In genomic region chr6:15329154-15329781, GRCh38 we compare ENCODE assay signal across 8 cellular contexts.
DNase-seq lines count a peak whose midpoint lies in the region; ATAC-seq and TF ChIP-seq lines count a peak whose summit lies in the region.

No MANE protein-coding gene starts in this region.

- peak; percentile 84 for DNase-seq in A172 (ENCODE audit: low spot score)
- DNase-seq in HCT116 (ENCODE audit: low read depth, low spot score) = no peak
- DNase-seq in WTC11 (ENCODE audit: low spot score) = no peak
- DNase-seq in left ventricle myocardium inferior = no peak

- TF ChIP-seq CTCF in HCT116 (IDR thresholded peaks at IDR 0.05 in 2 of 3, conservative IDR thresholded peaks at IDR 0.05 in 1 of 3; ENCODE audit: borderline replicate concordance in 1 of 3, insufficient read depth in 1 of 3, low read depth in 2 of 3, low read length in 2 of 3) (no peak), WTC11 (IDR thresholded peaks at IDR 0.05) (no peak), left ventricle myocardium inferior (IDR thresholded peaks at IDR 0.05; ENCODE audit: borderline replicate concordance) (no peak)

- TF ChIP-seq RAD21 in HCT116 (IDR thresholded peaks at IDR 0.05; ENCODE audit: low read depth) = no peak

- H3K27me3 Mint-ChIP-seq in WTC11 (ENCODE audit: low read depth) = no peaks in the 10 kb centered on the region

- no peak overlapping the region for H3K4me3 ChIP-seq in HCT116 (replicated peaks in 1 of 2; ENCODE audit: low read depth in 1 of 2, low read length in 2 of 2)
- no peak overlapping the region for H3K4me3 ChIP-seq in left ventricle myocardium inferior

- no peaks in the 10 kb centered on the region for H4K20me1 ChIP-seq in HCT116 (ENCODE audit: insufficient read depth)

- 0 out of 2 replicates have a peak overlapping the region, but pooled peaks have one; percentile 2 for H3K4me2 ChIP-seq in HCT116 (ENCODE audit: low read length)

- H3K79me2 ChIP-seq in HCT116 (ENCODE audit: insufficient read depth, low read length) = peaks cover 93% of the 10 kb centered on the region

- H3K4me3 Mint-ChIP-seq in WTC11 = 0 out of 2 replicates have a peak overlapping the region, but pooled peaks have one; percentile 25

- H3K9me2 ChIP-seq in HCT116 (ENCODE audit: insufficient read depth) = no peaks in the 10 kb centered on the region

- peak overlapping the region; percentile 61 for H3K27ac Mint-ChIP-seq in WTC11

- H3K36me3 ChIP-seq in HCT116 (ENCODE audit: control insufficient read depth in 1 of 2, insufficient read depth in 2 of 2, low read length in 2 of 2) (no peaks in the 10 kb centered on the region), left ventricle myocardium inferior (no peaks in the 10 kb centered on the region)

- CTCF ChIA-PET in HCT116 (lab: Charles Lee) (no interaction called here), WTC11 (lab: Charles Lee) (no interaction called here)

- H3K9me3 ChIP-seq in HCT116 (ENCODE audit: control insufficient read depth in 1 of 2, insufficient read depth in 1 of 2, low read depth in 1 of 2, low read length in 2 of 2) (no peaks in the 10 kb centered on the region), left ventricle myocardium inferior (replicated peaks) (no peaks in the 10 kb centered on the region)

- peak; percentile 37; the same call in 1 of the 2 replicates for ATAC-seq in HCT116
- ATAC-seq in WTC11 = peak; percentile 16
- no peak for ATAC-seq in HG03565 (IDR thresholded peaks at IDR 0.05; ENCODE audit: unreplicated experiment)
- no peak for ATAC-seq in HG02798 (IDR thresholded peaks at IDR 0.05; ENCODE audit: poor library complexity, unreplicated experiment)
- no peak for ATAC-seq in GM18868 (IDR thresholded peaks at IDR 0.05; ENCODE audit: unreplicated experiment)
- no peak for ATAC-seq in HG03025 (IDR thresholded peaks at IDR 0.05; ENCODE audit: low FRiP score, unreplicated experiment)

- H3K4me1 ChIP-seq in HCT116 (ENCODE audit: control insufficient read depth in 1 of 2, insufficient read depth in 2 of 2, low read length in 2 of 2) = peaks cover 10 to 38% of the 10 kb centered on the region in 2 experiments
- H3K4me1 ChIP-seq in left ventricle myocardium inferior = peaks cover 67% of the 10 kb centered on the region

- H3K27me3 ChIP-seq in HCT116 (ENCODE audit: insufficient read depth, low read length) (no peaks in the 10 kb centered on the region), left ventricle myocardium inferior (ENCODE audit: low read depth) (no peaks in the 10 kb centered on the region)

- peaks cover 91% of the 10 kb centered on the region for H3K4me1 Mint-ChIP-seq in WTC11

- BruUV-seq in HCT116 (replicated peaks; lab: Mats Ljungman, UMichigan) = TSS peak; percentile 11

- no peak overlapping the region for H3K9ac ChIP-seq in HCT116 (ENCODE audit: low read length)

- RAD21 ChIA-PET in HCT116 (lab: Charles Lee; ENCODE audit: low non-redundant PET in 1 of 2, low total read pairs in 2 of 2, uncharacterized antibody in 2 of 2, unreplicated experiment in 2 of 2) = no interaction called here

- H3K9me3 Mint-ChIP-seq in WTC11 = no peaks in the 10 kb centered on the region

- intact Hi-C loops in HCT116 (cut with micrococcal nuclease) = no loop called here
- intact Hi-C loops in left ventricle myocardium inferior (cut with micrococcal nuclease) = no loop called here

- no peak for TF ChIP-seq POLR2A in HCT116 (IDR thresholded peaks at IDR 0.05; ENCODE audit: borderline replicate concordance, extremely low read depth, insufficient read depth, insufficient read length)

- H3K36me3 Mint-ChIP-seq in WTC11 = peaks cover 2% of the 10 kb centered on the region; the same call in 1 of the 2 replicates

- H2AFZ ChIP-seq in HCT116 (ENCODE audit: low read depth, low read length, poor library complexity, severe bottlenecking) = no peak overlapping the region

- H3K27ac ChIP-seq in HCT116 (ENCODE audit: low read depth, low read length) (no peak overlapping the region), left ventricle myocardium inferior (replicated peaks) (peak overlapping the region; percentile 14)

- POLR2A ChIA-PET in HCT116 (lab: Charles Lee) = no interaction called here
- POLR2A ChIA-PET in WTC11 (lab: Charles Lee) = no interaction called here

TF ChIP-seq in HCT116, 20 proteins besides CTCF, POLR2A, EP300 and RAD21 (continues in another document):
- no peak for TF ChIP-seq JUND (IDR thresholded peaks at IDR 0.05)
- no peak for TF ChIP-seq ATF3 (IDR thresholded peaks at IDR 0.05)
- no peak for TF ChIP-seq ZBTB33 (IDR thresholded peaks at IDR 0.05; ENCODE audit: extremely low read depth, insufficient replicate concordance, low read length)
- no peak for TF ChIP-seq ELF1 (IDR thresholded peaks at IDR 0.05; ENCODE audit: borderline replicate concordance, low read depth)
- no peak for TF ChIP-seq SIN3A (IDR thresholded peaks at IDR 0.05; ENCODE audit: low read depth)
- no peak for TF ChIP-seq CEBPB (IDR thresholded peaks at IDR 0.05; ENCODE audit: low read depth)
- no peak for TF ChIP-seq ZNF274 (IDR thresholded peaks at IDR 0.05; ENCODE audit: low read depth, low read length)
- TF ChIP-seq SRF (IDR thresholded peaks at IDR 0.05; ENCODE audit: low read depth) = no peak
- no peak for TF ChIP-seq EZH2phosphoT487 (IDR thresholded peaks at IDR 0.05; ENCODE audit: borderline replicate concordance)
- TF ChIP-seq SP1 (IDR thresholded peaks at IDR 0.05; ENCODE audit: low read depth) = no peak
- TF ChIP-seq CBX3 (IDR thresholded peaks at IDR 0.05; ENCODE audit: low read depth) = no peak
- TF ChIP-seq EGR1 (IDR thresholded peaks at IDR 0.05; ENCODE audit: low read depth) = no peak
- TF ChIP-seq YY1 (IDR thresholded peaks at IDR 0.05; ENCODE audit: extremely low read depth, insufficient replicate concordance, low read depth, low read length) = no peak

TF ChIP-seq in WTC11, 78 proteins besides CTCF, POLR2A, EP300 and RAD21:
- TF ChIP-seq SOX15 (CRISPR knock-in tag; IDR thresholded peaks at IDR 0.05) (no peak), MAX (CRISPR knock-in tag; IDR thresholded peaks at IDR 0.05) (no peak), TCF7 (CRISPR knock-in tag; IDR thresholded peaks at IDR 0.05; ENCODE audit: low read depth) (no peak)

Comparison
In these comparisons a context has a peak if more than half of its experiments do, and no peak if none do; other contexts are left out.
1. ATAC-seq: peak in HCT116 (single experiment) and WTC11 (single experiment); none in HG03565 (single experiment), HG02798 (single experiment), GM18868 (single experiment) and HG03025 (single experiment).